In the genomic region with DNA sequence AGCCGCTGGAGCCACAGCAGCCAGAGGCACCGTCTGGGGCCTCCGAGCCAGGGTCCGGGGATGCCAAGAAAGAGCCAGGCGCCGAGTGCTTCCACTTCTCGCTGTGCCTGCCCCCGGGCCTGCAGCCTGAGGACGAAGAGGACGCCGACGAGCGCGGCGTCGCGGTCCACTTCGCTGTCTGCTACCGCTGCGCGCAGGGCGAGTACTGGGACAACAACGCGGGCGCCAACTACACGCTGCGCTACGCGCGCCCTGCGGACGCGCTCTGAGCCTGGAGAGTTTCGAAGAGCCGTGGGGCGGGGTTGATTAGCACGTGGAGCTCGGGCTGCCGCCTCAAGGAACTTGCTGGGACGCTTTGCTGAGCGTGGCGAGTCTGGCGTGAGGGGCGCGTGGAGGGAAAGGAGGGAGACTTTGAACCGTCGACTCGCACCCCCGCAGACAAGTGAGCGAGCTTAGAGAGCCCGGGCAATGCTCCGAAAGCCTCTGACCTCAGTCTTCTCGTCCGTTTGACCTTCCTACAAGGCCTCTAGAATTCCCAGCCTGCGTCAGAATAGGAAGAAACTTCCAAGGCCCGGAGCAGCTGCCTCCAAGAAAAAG, we compare ENCODE assay signal across 10 cellular contexts. TPM values are rescaled to one million over a fixed set of nuclear protein-coding genes. Genes with fewer than 3 reads are reported as not detected.
DNase-seq lines count a peak whose midpoint lies in the region; ATAC-seq and TF ChIP-seq lines count a peak whose summit lies in the region.
"Had no signal": no experiment of that assay in that cellular context is flagged by ENCODE, and none has a peak within 500 bp of the region (broad histone marks: within the 10 kb centered on the region; RNA-seq: fewer than 3 reads in every experiment).

No MANE protein-coding gene starts in this region.

- no peaks in the 10 kb centered on the region for H3K9me3 Mint-ChIP-seq in activated CD4-positive, alpha-beta T cell treated with anti-CD3 and anti-CD28 coated beads, Interleukin-2, amount 10 ng/mL, durations not matched to agents 24 days and 14 days
- H3K9me3 Mint-ChIP-seq in activated CD4-positive, alpha-beta T cell treated with anti-CD3 and anti-CD28 coated beads, Interleukin-2, amount 10 ng/mL, durations not matched to agents 7 days and 5 days: no peaks in the 10 kb centered on the region
- H3K9me3 Mint-ChIP-seq: activated naive CD4-positive, alpha-beta T cell treated with anti-CD3 and anti-CD28 coated beads for 36 hours; T-cell had no signal

- H3K27me3 Mint-ChIP-seq in activated CD4-positive, alpha-beta T cell treated with anti-CD3 and anti-CD28 coated beads, Interleukin-2, amount 10 ng/mL, durations not matched to agents 24 days and 14 days: peaks cover 58% of the 10 kb centered on the region
- peaks cover 67% of the 10 kb centered on the region for H3K27me3 Mint-ChIP-seq in activated CD4-positive, alpha-beta T cell treated with anti-CD3 and anti-CD28 coated beads, Interleukin-2, amount 10 ng/mL, durations not matched to agents 7 days and 5 days

- CTCF ChIA-PET in activated CD4-positive, alpha-beta T cell treated with anti-CD3 and anti-CD28 coated beads, Interleukin-2, amount 10 ng/mL, durations not matched to agents 7 days and 5 days (lab: Charles Lee): no interaction called here

- H3K9me3 ChIP-seq in mesodermal cell (ENCODE audit: control insufficient read depth, low read length): no peaks in the 10 kb centered on the region
- no peaks in the 10 kb centered on the region for H3K9me3 ChIP-seq in thoracic aorta

- intact Hi-C loops in activated CD4-positive, alpha-beta T cell treated with anti-CD3 and anti-CD28 coated beads, Interleukin-2, amount 10 ng/mL, durations not matched to agents 24 days and 14 days (cut with micrococcal nuclease): loop anchor here (10.0 kb wide), 1 partner anchor 918 kb away; a partner anchor contains a TSS
- intact Hi-C loops in dorsolateral prefrontal cortex (cut with DNase I): no loop called here

- no peak for DNase-seq in activated CD4-positive, alpha-beta T cell treated with anti-CD3 and anti-CD28 coated beads, Interleukin-2, amount 10 ng/mL, durations not matched to agents 24 days and 14 days
- no peak for DNase-seq in activated CD4-positive, alpha-beta T cell treated with anti-CD3 and anti-CD28 coated beads, Interleukin-2, amount 10 ng/mL, durations not matched to agents 7 days and 5 days
- DNase-seq in dorsolateral prefrontal cortex: no peak
- no peak for DNase-seq in thoracic aorta (ENCODE audit: low spot score)
- DNase-seq in globus pallidus (ENCODE audit: low spot score): no peak
- no peak for DNase-seq in germinal center (ENCODE audit: low spot score)
- DNase-seq in H4 (ENCODE audit: low spot score): no peak
- DNase-seq: activated naive CD4-positive, alpha-beta T cell treated with anti-CD3 and anti-CD28 coated beads for 36 hours; T-cell had no signal

- H3K36me3 ChIP-seq in mesodermal cell (ENCODE audit: control insufficient read depth, insufficient read depth, low read length) (no peaks in the 10 kb centered on the region), thoracic aorta (no peaks in the 10 kb centered on the region)

- POLR2A ChIA-PET in activated CD4-positive, alpha-beta T cell treated with anti-CD3 and anti-CD28 coated beads, Interleukin-2, amount 10 ng/mL, durations not matched to agents 7 days and 5 days (lab: Charles Lee): no interaction called here

- ATAC-seq in thoracic aorta (ENCODE audit: insufficient number of reproducible peaks, low FRiP score, low read depth): no peak
- ATAC-seq: T-cell had no signal

- H3K27ac Mint-ChIP-seq in activated CD4-positive, alpha-beta T cell treated with anti-CD3 and anti-CD28 coated beads, Interleukin-2, amount 10 ng/mL, durations not matched to agents 24 days and 14 days: no peak overlapping the region
- H3K27ac Mint-ChIP-seq in activated CD4-positive, alpha-beta T cell treated with anti-CD3 and anti-CD28 coated beads, Interleukin-2, amount 10 ng/mL, durations not matched to agents 7 days and 5 days: no peak overlapping the region
- H3K27ac Mint-ChIP-seq: activated naive CD4-positive, alpha-beta T cell treated with anti-CD3 and anti-CD28 coated beads for 36 hours; T-cell had no signal

- H3K27me3 ChIP-seq in dorsolateral prefrontal cortex: peaks cover 0 to 15% (median 2%) of the 10 kb centered on the region in 45 donors
- no peaks in the 10 kb centered on the region for H3K27me3 ChIP-seq in thoracic aorta (replicated peaks; ENCODE audit: insufficient read depth)

- H3K27ac ChIP-seq in dorsolateral prefrontal cortex (peak overlapping the region in 38 of 59 donors; percentile 20 to 87 (median 66)), mesodermal cell (ENCODE audit: low read depth, low read length, severe bottlenecking) (no peak overlapping the region), thoracic aorta (peak overlapping the region in 1 of 2 donors; percentile 85)

- H3K4me1 Mint-ChIP-seq in activated CD4-positive, alpha-beta T cell treated with anti-CD3 and anti-CD28 coated beads, Interleukin-2, amount 10 ng/mL, durations not matched to agents 24 days and 14 days: peaks cover 5% of the 10 kb centered on the region
- peaks cover 9% of the 10 kb centered on the region for H3K4me1 Mint-ChIP-seq in activated CD4-positive, alpha-beta T cell treated with anti-CD3 and anti-CD28 coated beads, Interleukin-2, amount 10 ng/mL, durations not matched to agents 7 days and 5 days

- H3K4me3 ChIP-seq in dorsolateral prefrontal cortex (peak overlapping the region in 58 of 59 donors; percentile 38 to 82 (median 66)), mesodermal cell (ENCODE audit: extremely low read depth, insufficient read depth, low read length, poor library complexity, severe bottlenecking) (peak overlapping the region; percentile 48), thoracic aorta (peak overlapping the region; percentile 89)

- TF ChIP-seq CTCF in dorsolateral prefrontal cortex (IDR thresholded peaks at IDR 0.05 in 54 of 56, conservative IDR thresholded peaks at IDR 0.05 in 2 of 56; ENCODE audit: low read depth in 1 of 56, partially characterized antibody in 56 of 56): no peak
- no peak for TF ChIP-seq CTCF in thoracic aorta (IDR thresholded peaks at IDR 0.05)

- WGBS in mesodermal cell (ENCODE audit: insufficient coverage in 2 of 2), 2 experiments: 80 to 86% methylated on average over 38 to 55 of the region's 56 CpGs

- peaks cover 26% of the 10 kb centered on the region for H3K4me1 ChIP-seq in mesodermal cell (ENCODE audit: control insufficient read depth, insufficient read depth, low read length, poor library complexity, severe bottlenecking)
- H3K4me1 ChIP-seq in thoracic aorta (ENCODE audit: control insufficient read depth in 1 of 2, low read depth in 2 of 2): peaks cover 5 to 23% of the 10 kb centered on the region in 2 donors

- peak overlapping the region; percentile 8 for H3K4me3 Mint-ChIP-seq in activated CD4-positive, alpha-beta T cell treated with anti-CD3 and anti-CD28 coated beads, Interleukin-2, amount 10 ng/mL, durations not matched to agents 24 days and 14 days
- no peak overlapping the region for H3K4me3 Mint-ChIP-seq in activated CD4-positive, alpha-beta T cell treated with anti-CD3 and anti-CD28 coated beads, Interleukin-2, amount 10 ng/mL, durations not matched to agents 7 days and 5 days
- H3K4me3 Mint-ChIP-seq: activated naive CD4-positive, alpha-beta T cell treated with anti-CD3 and anti-CD28 coated beads for 36 hours had no signal

- no peaks in the 10 kb centered on the region for H3K36me3 Mint-ChIP-seq in activated CD4-positive, alpha-beta T cell treated with anti-CD3 and anti-CD28 coated beads, Interleukin-2, amount 10 ng/mL, durations not matched to agents 24 days and 14 days (ENCODE audit: low read depth)
- H3K36me3 Mint-ChIP-seq in activated CD4-positive, alpha-beta T cell treated with anti-CD3 and anti-CD28 coated beads, Interleukin-2, amount 10 ng/mL, durations not matched to agents 7 days and 5 days (ENCODE audit: low read depth): no peaks in the 10 kb centered on the region
- H3K36me3 Mint-ChIP-seq: T-cell had no signal

RNA-seq across cellular contexts. Expression of a gene that starts 1.3 kb away (rescaled TPM):
- 0.05 TPM in 2 replicates for total RNA-seq in activated CD4-positive, alpha-beta T cell treated with anti-CD3 and anti-CD28 coated beads, Interleukin-2, amount 10 ng/mL, durations not matched to agents 24 days and 14 days
- total RNA-seq in activated CD4-positive, alpha-beta T cell treated with anti-CD3 and anti-CD28 coated beads, Interleukin-2, amount 10 ng/mL, durations not matched to agents 7 days and 5 days: under 1 TPM; 0.04 to 0.05 TPM
- total RNA-seq in dorsolateral prefrontal cortex (10 to 100 TPM in 1 of 120 experiments, 1 to 10 TPM in 117, under 1 TPM in 2; 0.93 to 14.5 (median 2.7) TPM), thoracic aorta (1 to 10 TPM; 3.7 to 7.3 TPM)
- polyA plus RNA-seq in mesodermal cell (2013, experiment 1 of 2): 0.11 TPM
- 0.25 TPM for polyA plus RNA-seq in mesodermal cell (2013, experiment 2 of 2)
- total RNA-seq in H4 (2014; rRNA removed; shearing (Covaris generic)): 0.06 TPM in 1 of 2 replicates, not detected in the other
- total RNA-seq: activated naive CD4-positive, alpha-beta T cell treated with anti-CD3 and anti-CD28 coated beads for 36 hours had no signal
